ENCODE assay signal across 19 cellular contexts in genomic region chrX:123219916-123220315, GRCh38. TPM values are rescaled to one million over a fixed set of nuclear protein-coding genes. Genes with fewer than 3 reads are reported as not detected.
A peak's percentile ranks its signal among the peaks of the same experiment; 100 is the strongest.
DNase-seq lines count a peak whose midpoint lies in the region; ATAC-seq and TF ChIP-seq lines count a peak whose summit lies in the region.
"Had no signal": no experiment of that assay in that cellular context is flagged by ENCODE, and none has a peak within 500 bp of the region (broad histone marks: within the 10 kb centered on the region; RNA-seq: fewer than 3 reads in every experiment).

No MANE protein-coding gene starts in this region.

- no peaks in the 10 kb centered on the region for H3K9me3 ChIP-seq in neuronal stem cell (replicated peaks in 1 of 2; ENCODE audit: control insufficient read depth in 2 of 2, insufficient read depth in 1 of 2, low read depth in 1 of 2, low read length in 2 of 2)
- H3K9me3 ChIP-seq: gastroesophageal sphincter, uterus had no signal

- no peaks in the 10 kb centered on the region for H3K4me1 Mint-ChIP-seq in naive thymus-derived CD8-positive, alpha-beta T cell
- H3K4me1 Mint-ChIP-seq: activated naive CD8-positive, alpha-beta T cell treated with anti-CD3 and anti-CD28 coated beads, Interleukin-2, amount 50 U/mL, for 24 hours had no signal

- H3K18ac ChIP-seq in neuronal stem cell (ENCODE audit: low read length) = no peak overlapping the region

- H2BK12ac ChIP-seq in neuronal stem cell (ENCODE audit: low read length) = no peak overlapping the region

- no peak overlapping the region for H4K91ac ChIP-seq in neuronal stem cell (ENCODE audit: low read depth, low read length, poor library complexity)

- H3K9me3 Mint-ChIP-seq in naive thymus-derived CD8-positive, alpha-beta T cell = no peaks in the 10 kb centered on the region
- H3K9me3 Mint-ChIP-seq: activated naive CD8-positive, alpha-beta T cell treated with anti-CD3 and anti-CD28 coated beads, Interleukin-2, amount 50 U/mL, for 24 hours; stimulated activated naive CD8-positive, alpha-beta T cell treated with anti-CD3 and anti-CD28 coated beads, Interleukin-15, Interleukin-2, amounts not matched to agents 100 ng/mL and 50 ng/mL, for 24 hours had no signal

- no peak overlapping the region for H3K4me3 ChIP-seq in fibroblast of mammary gland (ENCODE audit: control insufficient read depth, low read depth, low read length)
- no peak overlapping the region for H3K4me3 ChIP-seq in neuronal stem cell (ENCODE audit: low read length in 2 of 2)
- H3K4me3 ChIP-seq: gastroesophageal sphincter, SK-N-MC, uterus had no signal

- H3K4me2 ChIP-seq in neuronal stem cell (ENCODE audit: insufficient read depth, low read length, poor library complexity, severe bottlenecking) = peak overlapping the region; percentile 11

- H2BK5ac ChIP-seq in neuronal stem cell (ENCODE audit: low read length) = no peak overlapping the region

- no peaks in the 10 kb centered on the region for H3K36me3 Mint-ChIP-seq in naive thymus-derived CD8-positive, alpha-beta T cell

- no peak overlapping the region for H2BK120ac ChIP-seq in neuronal stem cell (ENCODE audit: low read depth, low read length)

- H2AK5ac ChIP-seq in neuronal stem cell (ENCODE audit: low read depth, low read length) = no peak overlapping the region

- POLR2A ChIA-PET in naive thymus-derived CD8-positive, alpha-beta T cell (lab: Charles Lee) = no interaction called here

- TF ChIP-seq CTCF in fibroblast of mammary gland (conservative IDR thresholded peaks at IDR 0.05; ENCODE audit: control insufficient read depth, insufficient read depth, low read depth, low read length) = no peak

- no peak overlapping the region for H3K4ac ChIP-seq in neuronal stem cell (ENCODE audit: low read length)

- H3K27ac ChIP-seq in neuronal stem cell (replicated peaks; ENCODE audit: low read length) = no peak overlapping the region
- H3K27ac ChIP-seq: gastroesophageal sphincter, SK-N-MC, uterus had no signal

- WGBS in neuronal stem cell (ENCODE audit: extremely low coverage in 2 of 2, insufficient read length in 2 of 2, insufficient replicate concordance in 1 of 2), 2 donors = no CpG with 5 or more reads among the region's 3 CpGs

- no peak overlapping the region for H2BK15ac ChIP-seq in neuronal stem cell (ENCODE audit: low read length)

- no peak overlapping the region for H3K23ac ChIP-seq in neuronal stem cell (ENCODE audit: low read depth, low read length, poor library complexity)

- H3K4me3 Mint-ChIP-seq in naive thymus-derived CD8-positive, alpha-beta T cell = no peak overlapping the region
- H3K4me3 Mint-ChIP-seq: activated CD8-positive, alpha-beta T cell treated with anti-CD3 and anti-CD28 coated beads, Interleukin-2, amount 10 ng/mL, durations not matched to agents 7 days and 5 days; activated naive CD8-positive, alpha-beta T cell treated with anti-CD3 and anti-CD28 coated beads, Interleukin-2, amount 50 U/mL, for 24 hours; stimulated activated naive CD8-positive, alpha-beta T cell treated with anti-CD3 and anti-CD28 coated beads, Interleukin-15, Interleukin-2, amounts not matched to agents 100 ng/mL and 50 ng/mL, for 24 hours had no signal

- H3K14ac ChIP-seq in neuronal stem cell (ENCODE audit: low read length) = no peak overlapping the region

- H2AFZ ChIP-seq in neuronal stem cell (ENCODE audit: low read length) = no peak overlapping the region

- no peak overlapping the region for H4K8ac ChIP-seq in neuronal stem cell (ENCODE audit: low read depth, low read length)

- H3K36me3 ChIP-seq in neuronal stem cell (replicated peaks in 1 of 2; ENCODE audit: control insufficient read depth in 2 of 2, insufficient read depth in 2 of 2, low read length in 2 of 2) = no peaks in the 10 kb centered on the region
- H3K36me3 ChIP-seq: gastroesophageal sphincter, uterus had no signal

- no peak overlapping the region for H3K27ac Mint-ChIP-seq in naive thymus-derived CD8-positive, alpha-beta T cell
- H3K27ac Mint-ChIP-seq: activated CD8-positive, alpha-beta T cell treated with anti-CD3 and anti-CD28 coated beads, Interleukin-2, amount 10 ng/mL, durations not matched to agents 7 days and 5 days; activated naive CD8-positive, alpha-beta T cell treated with anti-CD3 and anti-CD28 coated beads, Interleukin-2, amount 50 U/mL, for 24 hours; stimulated activated naive CD8-positive, alpha-beta T cell treated with anti-CD3 and anti-CD28 coated beads, Interleukin-15, Interleukin-2, amounts not matched to agents 100 ng/mL and 50 ng/mL, for 24 hours had no signal

- no peak overlapping the region for H3K9ac ChIP-seq in neuronal stem cell (ENCODE audit: low read depth, low read length, poor library complexity)

- DNase-seq in EH (ENCODE audit: low read depth) = peak; percentile 0
- peak; percentile 47 for DNase-seq in NCI-H69 (lab: John Stamatoyannopoulos, UW)
- DNase-seq in fibroblast of mammary gland (ENCODE audit: low read depth) = peak; percentile 1
- no peak for DNase-seq in neuronal stem cell (ENCODE audit: low spot score)
- DNase-seq in T-helper 2 cell = no peak
- no peak for DNase-seq in NCI-H1105 treated with DMSO at 0.1 percent for 48 hours (lab: John Stamatoyannopoulos, UW)
- no peak for DNase-seq in naive thymus-derived CD8-positive, alpha-beta T cell
- DNase-seq: activated CD8-positive, alpha-beta T cell treated with anti-CD3 and anti-CD28 coated beads, Interleukin-2, amount 10 ng/mL, durations not matched to agents 7 days and 5 days; activated naive CD8-positive, alpha-beta T cell treated with anti-CD3 and anti-CD28 coated beads, Interleukin-2, amount 50 U/mL, for 24 hours; Kasumi-1; NCI-H446; posterior cingulate gyrus; uterus had no signal

- ATAC-seq in naive thymus-derived CD8-positive, alpha-beta T cell = no peak
- no peak for ATAC-seq in HG03571 (IDR thresholded peaks at IDR 0.05; ENCODE audit: unreplicated experiment)
- ATAC-seq: activated CD8-positive, alpha-beta T cell treated with anti-CD3 and anti-CD28 coated beads, Interleukin-2, amount 10 ng/mL, durations not matched to agents 7 days and 5 days; activated naive CD8-positive, alpha-beta T cell treated with anti-CD3 and anti-CD28 coated beads, Interleukin-2, amount 50 U/mL, for 24 hours; gastroesophageal sphincter had no signal

- H3K27me3 Mint-ChIP-seq in naive thymus-derived CD8-positive, alpha-beta T cell = no peaks in the 10 kb centered on the region
- H3K27me3 Mint-ChIP-seq: activated naive CD8-positive, alpha-beta T cell treated with anti-CD3 and anti-CD28 coated beads, Interleukin-2, amount 50 U/mL, for 24 hours; stimulated activated naive CD8-positive, alpha-beta T cell treated with anti-CD3 and anti-CD28 coated beads, Interleukin-15, Interleukin-2, amounts not matched to agents 100 ng/mL and 50 ng/mL, for 24 hours had no signal

- peaks cover 0 to 6% of the 10 kb centered on the region in 2 donors for H3K4me1 ChIP-seq in neuronal stem cell (ENCODE audit: control insufficient read depth in 2 of 2, insufficient read depth in 1 of 2, low read depth in 1 of 2, low read length in 2 of 2)
- H3K4me1 ChIP-seq: uterus had no signal

- no peaks in the 10 kb centered on the region for H3K79me1 ChIP-seq in neuronal stem cell (ENCODE audit: low read depth, low read length)

- peaks cover 0 to 6% (median 0%) of the 10 kb centered on the region in 3 experiments for H3K27me3 ChIP-seq in neuronal stem cell (ENCODE audit: control insufficient read depth in 3 of 3, insufficient read depth in 3 of 3, low read depth in 1 of 3, low read length in 3 of 3)
- H3K27me3 ChIP-seq: gastroesophageal sphincter, uterus had no signal

RNA-seq across cellular contexts. Expression of gene GRIA3, which starts 35.8 kb away (rescaled TPM):
- 4.2 TPM for polyA plus RNA-seq in neuronal stem cell (2013, experiment 1 of 2)
- polyA plus RNA-seq in neuronal stem cell (2013, experiment 2 of 2) = 3.8 TPM
- not detected for total RNA-seq in naive thymus-derived CD8-positive, alpha-beta T cell
- not detected for polyA plus RNA-seq in naive thymus-derived CD8-positive, alpha-beta T cell
- total RNA-seq: activated CD8-positive, alpha-beta T cell treated with anti-CD3 and anti-CD28 coated beads, Interleukin-2, amount 10 ng/mL, durations not matched to agents 7 days and 5 days; OCI-LY7 had no signal
- polyA plus RNA-seq: keratinocyte had no signal

Comparison
In these comparisons a context has a peak if more than half of its experiments do, and no peak if none do; other contexts are left out.
1. DNase-seq: peak in EH (single experiment), NCI-H69 (single experiment) and fibroblast of mammary gland (single experiment); none in neuronal stem cell (single experiment), T-helper 2 cell (0 of 5), NCI-H1105 treated with DMSO at 0.1 percent for 48 hours (single experiment) and naive thymus-derived CD8-positive, alpha-beta T cell (0 of 10).